In the genomic region with DNA sequence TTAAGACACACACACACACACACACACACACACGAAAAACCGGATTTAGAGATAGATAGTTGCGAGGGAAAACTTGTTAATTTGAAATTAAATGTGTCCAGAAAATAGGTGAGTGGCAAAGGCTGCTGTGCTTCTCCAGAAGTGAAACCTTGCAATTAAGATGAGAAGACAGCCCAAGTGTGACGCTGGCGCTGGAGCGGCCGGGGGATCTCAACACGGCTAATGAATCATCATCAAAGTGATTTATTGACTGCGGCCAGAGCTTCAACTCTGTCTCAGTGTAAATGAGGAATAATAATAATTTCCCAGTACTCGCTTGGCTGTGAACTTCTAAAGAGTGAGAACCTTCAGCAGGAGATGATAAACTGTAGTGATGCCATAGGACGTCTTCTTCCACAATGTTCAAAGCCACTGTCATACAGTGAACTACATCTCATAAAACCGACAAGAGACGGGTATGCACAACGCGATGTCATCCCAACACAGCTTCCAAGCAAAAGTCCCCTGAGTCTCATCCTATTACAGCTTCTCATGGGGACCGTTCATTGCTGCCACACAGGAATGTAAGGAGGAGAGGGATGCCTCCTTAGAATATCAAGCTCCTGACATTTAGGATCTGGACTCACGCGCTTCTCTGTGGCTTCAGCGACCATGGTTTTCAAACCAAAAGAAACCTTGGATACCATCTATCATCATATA, we compare ENCODE assay signal across 1 cellular context.
TF ChIP-seq lines count a peak whose summit lies in the region.

No MANE protein-coding gene starts in this region.

TF ChIP-seq in HEK293, 187 proteins besides CTCF, POLR2A, EP300 and RAD21 (continued from another document):
- TF ChIP-seq, protein P1, sequence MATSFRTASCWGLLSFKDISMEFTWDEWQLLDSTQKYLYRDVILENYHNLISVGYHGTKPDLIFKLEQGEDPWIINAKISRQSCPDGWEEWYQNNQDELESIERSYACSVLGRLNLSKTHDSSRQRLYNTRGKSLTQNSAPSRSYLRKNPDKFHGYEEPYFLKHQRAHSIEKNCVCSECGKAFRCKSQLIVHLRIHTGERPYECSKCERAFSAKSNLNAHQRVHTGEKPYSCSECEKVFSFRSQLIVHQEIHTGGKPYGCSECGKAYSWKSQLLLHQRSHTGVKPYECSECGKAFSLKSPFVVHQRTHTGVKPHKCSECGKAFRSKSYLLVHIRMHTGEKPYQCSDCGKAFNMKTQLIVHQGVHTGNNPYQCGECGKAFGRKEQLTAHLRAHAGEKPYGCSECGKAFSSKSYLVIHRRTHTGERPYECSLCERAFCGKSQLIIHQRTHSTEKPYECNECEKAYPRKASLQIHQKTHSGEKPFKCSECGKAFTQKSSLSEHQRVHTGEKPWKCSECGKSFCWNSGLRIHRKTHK (tag by site-specific recombination; IDR thresholded peaks at IDR 0.05), result no peak
